20 cellular contexts compared by ENCODE assay signal in genomic region chr2:147543056-147543455, GRCh38.
DNase-seq lines count a peak whose midpoint lies in the region; TF ChIP-seq lines count a peak whose summit lies in the region.
"Had no signal": no experiment of that assay in that cellular context is flagged by ENCODE, and none has a peak within 500 bp of the region (broad histone marks: within the 10 kb centered on the region; RNA-seq: fewer than 3 reads in every experiment).

No MANE protein-coding gene starts in this region.

- no peak overlapping the region for H2AFZ ChIP-seq in osteoblast (ENCODE audit: low read length)

- H3K4me3 ChIP-seq in fibroblast of the aortic adventitia (ENCODE audit: low read depth, low read length) (no peak overlapping the region), osteoblast (ENCODE audit: insufficient read depth, low read length) (no peak overlapping the region)
- H3K4me3 ChIP-seq: breast epithelium, right lobe of liver, tibial artery had no signal

- no peaks in the 10 kb centered on the region for H3K27me3 ChIP-seq in osteoblast (ENCODE audit: insufficient read depth, low read length)
- H3K27me3 ChIP-seq: breast epithelium, right lobe of liver, tibial artery had no signal

- H3K9me3 ChIP-seq in osteoblast (ENCODE audit: low read depth, low read length) = peaks cover 3% of the 10 kb centered on the region
- H3K9me3 ChIP-seq: breast epithelium, right lobe of liver, tibial artery had no signal

- no peak overlapping the region for H3K4me2 ChIP-seq in osteoblast (ENCODE audit: insufficient read depth, low read length)

- H3K79me2 ChIP-seq in osteoblast (ENCODE audit: insufficient read depth, low read length) = no peaks in the 10 kb centered on the region

- no peak overlapping the region for H3K27ac ChIP-seq in osteoblast (ENCODE audit: low read depth, low read length)
- H3K27ac ChIP-seq: right lobe of liver, tibial artery had no signal

- no peaks in the 10 kb centered on the region for H4K20me1 ChIP-seq in osteoblast (ENCODE audit: insufficient read depth, low read length)

- peak; percentile 73 for DNase-seq in AG20443 (ENCODE audit: low spot score)
- DNase-seq in LHCN-M2 (ENCODE audit: low read depth) = peak; percentile 18
- DNase-seq in fibroblast of the aortic adventitia (ENCODE audit: low read depth) = peak; percentile 48
- peak; percentile 48 for DNase-seq in osteoblast (ENCODE audit: insufficient read length, low spot score, missing footprints)
- DNase-seq in T-helper 2 cell = no peak
- DNase-seq in central memory CD4-positive, alpha-beta T cell = no peak
- no peak for DNase-seq in stimulated activated CD4-positive, alpha-beta T cell treated with anti-CD3 and anti-CD28 coated beads, Interleukin-2, amount 100 ng/mL, for 24 hours
- no peak for DNase-seq in cerebellar cortex (ENCODE audit: low spot score)
- DNase-seq: activated CD4-positive, alpha-beta T cell treated with anti-CD3 and anti-CD28 coated beads for 48 hours; activated naive CD4-positive, alpha-beta T cell treated with Interleukin-2 at 50 U/mL for 16 hours; amygdala; DMS 273 treated with DMSO at 0.1 percent for 48 hours; immature natural killer cell; naive thymus-derived CD8-positive, alpha-beta T cell; NCI-H446; right lobe of liver; stimulated activated CD4-positive, alpha-beta T cell treated with anti-CD3 and anti-CD28 coated beads, Interleukin-4, amount 100 ng/mL, for 24 hours; T1000; tibial artery had no signal

- H3K36me3 ChIP-seq in osteoblast (ENCODE audit: insufficient read depth, low read length) = no peaks in the 10 kb centered on the region
- H3K36me3 ChIP-seq: breast epithelium, right lobe of liver, tibial artery had no signal

- TF ChIP-seq CTCF in fibroblast of the aortic adventitia (IDR thresholded peaks at IDR 0.05; ENCODE audit: insufficient read depth, low read length) (no peak), osteoblast (IDR thresholded peaks at IDR 0.05; ENCODE audit: extremely low read depth, low read depth, low read length) (no peak)

- no peaks in the 10 kb centered on the region for H3K4me1 ChIP-seq in osteoblast (ENCODE audit: insufficient read depth, low read length)
- H3K4me1 ChIP-seq: breast epithelium, right lobe of liver, tibial artery had no signal

Comparison
In these comparisons a context has a peak if more than half of its experiments do, and no peak if none do; other contexts are left out.
1. DNase-seq: peak in AG20443 (single experiment), LHCN-M2 (single experiment), fibroblast of the aortic adventitia (single experiment) and osteoblast (single experiment); none in T-helper 2 cell (0 of 5), central memory CD4-positive, alpha-beta T cell (single experiment), stimulated activated CD4-positive, alpha-beta T cell treated with anti-CD3 and anti-CD28 coated beads, Interleukin-2, amount 100 ng/mL, for 24 hours (0 of 2) and cerebellar cortex (single experiment).